In the genomic region with DNA sequence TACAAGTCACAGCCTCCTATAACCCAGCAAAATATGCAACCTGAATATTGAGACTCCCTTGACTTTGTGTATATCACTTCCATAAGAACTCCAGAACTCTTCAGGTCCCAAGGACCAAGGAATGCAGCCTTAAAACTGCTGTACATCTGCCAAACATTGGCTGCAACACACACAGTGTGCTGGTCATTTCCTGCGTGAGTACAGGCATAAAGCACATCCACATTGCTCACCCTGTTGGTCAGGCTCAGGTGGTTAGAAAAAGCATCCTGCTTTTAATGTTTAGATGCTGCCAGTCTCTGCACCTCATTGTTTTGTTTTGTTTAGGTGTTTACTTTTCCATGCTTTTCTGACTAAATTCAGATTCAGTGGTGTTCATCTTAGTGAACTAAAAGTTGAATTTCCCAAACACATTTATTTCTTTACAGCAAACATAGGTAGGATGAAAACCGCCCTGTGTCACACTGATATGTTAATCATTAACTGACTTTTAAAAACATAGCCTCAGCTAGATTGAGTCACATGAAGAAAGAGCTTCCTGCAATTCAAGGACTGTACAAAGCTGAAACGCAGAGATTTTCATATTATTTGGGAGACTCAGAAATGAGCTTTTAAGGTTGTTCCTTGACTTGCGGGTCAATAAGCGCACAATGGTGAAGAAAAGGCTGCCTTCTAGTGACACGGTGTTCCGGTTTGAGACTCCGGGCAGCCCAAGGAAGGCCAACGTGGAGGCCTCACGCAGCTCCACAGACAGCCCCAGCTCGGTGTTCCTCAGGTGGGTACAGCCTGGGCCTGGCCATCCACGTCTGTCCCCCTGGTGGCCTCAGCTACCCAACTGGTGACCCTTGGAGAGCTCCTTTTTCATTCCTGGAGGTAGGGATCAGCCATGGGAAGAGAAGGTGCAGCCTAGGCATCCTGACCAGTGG, we compare ENCODE assay signal across 14 cellular contexts. TPM values are rescaled to one million over a fixed set of nuclear protein-coding genes. Genes with fewer than 3 reads are reported as not detected.
DNase-seq lines count a peak whose midpoint lies in the region; ATAC-seq and TF ChIP-seq lines count a peak whose summit lies in the region.
"Had no signal": no experiment of that assay in that cellular context is flagged by ENCODE, and none has a peak within 500 bp of the region (broad histone marks: within the 10 kb centered on the region; RNA-seq: fewer than 3 reads in every experiment).

No MANE protein-coding gene starts in this region.

- H3K9me3 ChIP-seq in breast epithelium (no peaks in the 10 kb centered on the region), lung (ENCODE audit: control insufficient read depth in 2 of 2, insufficient read depth in 1 of 2, low read length in 1 of 2) (no peaks in the 10 kb centered on the region)
- H3K9me3 ChIP-seq: gastrocnemius medialis had no signal

- 84 to 90% methylated on average over 12 of the region's 12 CpGs for WGBS in lung, 2 donors

- TF ChIP-seq CTCF in BJ (IDR thresholded peaks at IDR 0.05; ENCODE audit: insufficient read depth, low read depth, low read length) = 0 out of 2 replicates have a peak, but pooled peaks have one; percentile 4
- TF ChIP-seq CTCF in breast epithelium (IDR thresholded peaks at IDR 0.05) = no peak
- no peak for TF ChIP-seq CTCF in lung (IDR thresholded peaks at IDR 0.05; ENCODE audit: control extremely low read depth, extremely low read depth)
- TF ChIP-seq CTCF in omental fat pad (IDR thresholded peaks at IDR 0.05) = no peak

- ATAC-seq in lung (ENCODE audit: insufficient read depth, low FRiP score) (peak; percentile 41), HG03139 (IDR thresholded peaks at IDR 0.05; ENCODE audit: unreplicated experiment) (no peak), omental fat pad (ENCODE audit: low FRiP score) (no peak)
- ATAC-seq: gastrocnemius medialis had no signal

- no peak for TF ChIP-seq POLR2A in breast epithelium (IDR thresholded peaks at IDR 0.05)

- H3K36me3 ChIP-seq in BJ (ENCODE audit: control insufficient read depth, insufficient read depth, low read length) (no peaks in the 10 kb centered on the region), breast epithelium (no peaks in the 10 kb centered on the region), lung (ENCODE audit: control insufficient read depth in 2 of 2, insufficient read depth in 2 of 2, low read length in 2 of 2) (no peaks in the 10 kb centered on the region)
- H3K36me3 ChIP-seq: gastrocnemius medialis had no signal

- H3K4me3 ChIP-seq in BJ (ENCODE audit: low read depth, low read length) (no peak overlapping the region), breast epithelium (no peak overlapping the region), lung (no peak overlapping the region)
- H3K4me3 ChIP-seq: gastrocnemius medialis, skin epidermis had no signal

- POLR2A ChIA-PET in BJ (lab: Charles Lee) = no interaction called here

- no peak for DNase-seq in BJ (ENCODE audit: low read depth)
- DNase-seq in HK-2 (ENCODE audit: unreplicated experiment) = peak; percentile 73
- no peak for DNase-seq in breast epithelium (ENCODE audit: low spot score in 2 of 2)
- DNase-seq in lung (ENCODE audit: low spot score) = no peak
- DNase-seq in activated CD4-positive, alpha-beta T cell treated with anti-CD3 and anti-CD28 coated beads for 48 hours = no peak
- DNase-seq in omental fat pad (ENCODE audit: low spot score) = no peak
- no peak for DNase-seq in stimulated activated CD4-positive, alpha-beta T cell treated with anti-CD3 and anti-CD28 coated beads, Interleukin-2, amount 100 ng/mL, for 24 hours
- DNase-seq: activated effector memory CD4-positive, alpha-beta T cell treated with Interleukin-2 at 50 U/mL for 16 hours; CD4-positive, CD25-positive, alpha-beta regulatory T cell; gastrocnemius medialis; NCI-H2029 treated with DMSO at 0.1 percent for 48 hours; T-helper 2 cell had no signal

- H3K27ac ChIP-seq in breast epithelium (peak overlapping the region; percentile 59 to 76), lung (ENCODE audit: low read depth in 1 of 2, low read length in 1 of 2) (peak overlapping the region in 1 of 2 donors; percentile 14)
- H3K27ac ChIP-seq: gastrocnemius medialis, skin epidermis had no signal

- no peaks in the 10 kb centered on the region for H3K27me3 ChIP-seq in BJ (ENCODE audit: control insufficient read depth, insufficient read depth, low read length)
- H3K27me3 ChIP-seq in breast epithelium = no peaks in the 10 kb centered on the region
- no peaks in the 10 kb centered on the region for H3K27me3 ChIP-seq in lung (ENCODE audit: control insufficient read depth, insufficient read depth)
- H3K27me3 ChIP-seq: gastrocnemius medialis had no signal

- H3K4me1 ChIP-seq in breast epithelium (peaks cover 0 to 3% of the 10 kb centered on the region in 2 donors), lung (ENCODE audit: control insufficient read depth in 2 of 2, insufficient read depth in 2 of 2, low read length in 2 of 2) (no peaks in the 10 kb centered on the region)
- H3K4me1 ChIP-seq: gastrocnemius medialis had no signal

- CTCF ChIA-PET in BJ (lab: Yijun Ruan, JAX) = interaction anchor here (0.6 to 0.9 kb wide), 2 partner anchors 262 to 1143 kb away, joined by 3 read pairs; no protein-coding TSS in a partner anchor

- intact Hi-C loops in breast epithelium (cut with DNase I; ENCODE audit: low total_unique reads) = no loop called here

RNA-seq across cellular contexts. Expression of a gene that starts 52.2 kb away (rescaled TPM):
- polyA plus RNA-seq in BJ (2011; rRNA removed) (77.9 and 122 TPM in 2 replicates), lung (10 to 100 TPM in 1 of 2 donors, 1 to 10 TPM in 1; 8.5 to 12.0 TPM)
- 22.7 and 25.6 TPM in 2 replicates for polyA minus RNA-seq in BJ (2011; rRNA and poly(A)+ RNA removed)
- total RNA-seq in breast epithelium (100 to 1,000 TPM in 2 of 3 donors, 10 to 100 TPM in 1; 38.1 to 206 (median 103) TPM), lung (10 to 100 TPM; 17.7 to 19.4 TPM), omental fat pad (10 to 100 TPM; 19.1 to 44.1 (median 36.7) TPM)
